In genomic region chrX:44873415-44874270, GRCh38 we compare ENCODE assay signal across 8 cellular contexts. TPM values are rescaled to one million over a fixed set of nuclear protein-coding genes. Genes with fewer than 3 reads are reported as not detected.
DNase-seq lines count a peak whose midpoint lies in the region; ATAC-seq, FAIRE-seq and TF ChIP-seq lines count a peak whose summit lies in the region.

No MANE protein-coding gene starts in this region.

- H3K27ac ChIP-seq in cingulate gyrus (ENCODE audit: low read depth, low read length) = peak overlapping the region; percentile 86
- peak overlapping the region; percentile 97 to 99 for H3K27ac ChIP-seq in left lung

- intact Hi-C loops in left lung (cut with DNase I) = no loop called here

- H3K4me3 ChIP-seq in AG10803 (ENCODE audit: low read length) (peak overlapping the region; percentile 74), left lung (peak overlapping the region; percentile 64 to 88)

- TF ChIP-seq CTCF in AG10803 (conservative IDR thresholded peaks at IDR 0.05; ENCODE audit: low read length) (no peak), left lung (IDR thresholded peaks at IDR 0.05) (no peak)

- ATAC-seq in left lung = peak; percentile 12
- no peak for ATAC-seq in HG03439 (IDR thresholded peaks at IDR 0.05; ENCODE audit: unreplicated experiment)

- H3K9me3 ChIP-seq in left lung = no peaks in the 10 kb centered on the region

- peaks cover 5 to 16% of the 10 kb centered on the region in 2 donors for H3K4me1 ChIP-seq in left lung

- H3K36me3 ChIP-seq in left lung = no peaks in the 10 kb centered on the region

- peak; percentile 81 for FAIRE-seq in GM19239 (lab: Jason Lieb, UNC)

- DNase-seq in AG10803 (ENCODE audit: low read depth) (peak; percentile 42), GM19239 (ENCODE audit: insufficient read length, low spot score) (no peak), NCI-H1105 (lab: John Stamatoyannopoulos, UW) (peak; percentile 15), left lung (peak; percentile 68 to 84)
- peak; percentile 53 for DNase-seq in activated CD4-positive, alpha-beta T cell treated with anti-CD3 and anti-CD28 coated beads for 48 hours
- DNase-seq in stimulated activated CD4-positive, alpha-beta T cell treated with anti-CD3 and anti-CD28 coated beads, Interleukin-2, amount 100 ng/mL, for 48 hours = peak; percentile 16 to 43

- no peaks in the 10 kb centered on the region for H3K27me3 ChIP-seq in left lung

RNA-seq across cellular contexts. Expression of gene KDM6A, which starts 0.7 kb away (rescaled TPM):
- total RNA-seq in left lung = 10 to 100 TPM; 21.1 to 34.7 TPM

RNA-seq across cellular contexts. Expression of gene DUSP21, which starts 29.8 kb away (rescaled TPM):
- not detected for total RNA-seq in left lung
